7 cellular contexts compared by ENCODE assay signal in the genomic region with DNA sequence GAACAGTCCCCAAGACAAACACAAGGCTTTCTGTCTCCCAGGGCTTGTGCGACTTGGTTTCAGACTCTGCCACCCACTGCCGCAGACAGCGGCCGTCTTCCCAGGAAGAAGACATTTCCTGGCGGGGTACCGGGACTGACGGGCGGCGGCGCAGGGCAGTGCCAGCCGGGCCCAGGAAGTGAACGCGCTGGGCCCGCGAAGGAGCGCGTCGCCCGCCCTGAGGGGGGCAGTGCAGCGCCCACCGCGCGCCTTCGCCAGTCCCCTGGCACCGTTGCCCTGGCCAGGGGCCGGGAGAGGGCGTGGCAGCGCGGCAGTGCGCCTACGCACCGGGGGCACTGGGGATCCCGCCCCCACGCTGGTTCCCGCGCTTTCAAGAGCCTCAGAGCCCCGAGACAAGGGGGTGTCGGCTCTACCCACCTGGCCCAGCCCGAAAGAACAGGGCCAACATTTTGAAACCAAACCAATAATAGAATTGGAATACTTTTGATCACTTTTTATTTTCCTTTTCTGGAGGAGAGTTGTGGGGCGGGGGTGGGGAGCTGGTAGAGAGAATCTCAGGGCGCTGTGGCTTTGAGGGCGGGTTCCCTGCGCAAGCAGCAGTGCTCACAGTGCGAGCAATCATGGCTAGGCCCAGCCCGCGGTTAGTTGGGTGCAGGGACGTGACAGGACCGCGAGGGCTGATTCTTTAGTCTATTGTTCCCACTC. TPM values are rescaled to one million over a fixed set of nuclear protein-coding genes. Genes with fewer than 3 reads are reported as not detected.
A peak's percentile ranks its signal among the peaks of the same experiment; 100 is the strongest.
DNase-seq lines count a peak whose midpoint lies in the region; ATAC-seq and TF ChIP-seq lines count a peak whose summit lies in the region.

No MANE protein-coding gene starts in this region.

- peak overlapping the region; percentile 45 for H3K4me3 Mint-ChIP-seq in activated naive CD8-positive, alpha-beta T cell treated with anti-CD3 and anti-CD28 coated beads, Interleukin-2, amount 50 U/mL, for 24 hours

- H3K27me3 Mint-ChIP-seq in activated naive CD8-positive, alpha-beta T cell treated with anti-CD3 and anti-CD28 coated beads, Interleukin-2, amount 50 U/mL, for 24 hours: no peaks in the 10 kb centered on the region

- TF ChIP-seq CTCF in right atrium auricular region (IDR thresholded peaks at IDR 0.05): peak in 1 of 2 donors; percentile 57
- peak in 2 of 5 experiments; percentile 28 to 32 for TF ChIP-seq CTCF in gastrocnemius medialis (IDR thresholded peaks at IDR 0.05 in 4 of 5, conservative IDR thresholded peaks at IDR 0.05 in 1 of 5)

- peak; percentile 15 for DNase-seq in HT1080 (ENCODE audit: low read depth)
- peak; percentile 49 for DNase-seq in SK-MEL-5 (ENCODE audit: low read depth, low spot score)
- DNase-seq in activated naive CD8-positive, alpha-beta T cell treated with anti-CD3 and anti-CD28 coated beads, Interleukin-2, amount 50 U/mL, for 24 hours: peak; percentile 49
- DNase-seq in right atrium auricular region (ENCODE audit: low spot score): no peak
- peak in 1 of 2 donors; percentile 45 for DNase-seq in gastrocnemius medialis
- DNase-seq in HuH-7.5 (ENCODE audit: low spot score): no peak

- no peaks in the 10 kb centered on the region for H3K36me3 ChIP-seq in right atrium auricular region
- H3K36me3 ChIP-seq in gastrocnemius medialis: no peaks in the 10 kb centered on the region

- H3K4me1 ChIP-seq in right atrium auricular region: no peaks in the 10 kb centered on the region
- peaks cover 0 to 9% of the 10 kb centered on the region in 2 donors for H3K4me1 ChIP-seq in gastrocnemius medialis

- H3K9me3 Mint-ChIP-seq in activated naive CD8-positive, alpha-beta T cell treated with anti-CD3 and anti-CD28 coated beads, Interleukin-2, amount 50 U/mL, for 24 hours: no peaks in the 10 kb centered on the region

- H3K27ac ChIP-seq in right atrium auricular region: peak overlapping the region; percentile 79 to 85
- H3K27ac ChIP-seq in gastrocnemius medialis: peak overlapping the region; percentile 85 to 92 (median 86)

- in situ Hi-C loops in SK-MEL-5 (cut with HindIII; ENCODE audit: low pct_unique_long_range_greater_than_20kb, low sequenced_read_pairs): no loop called here
- in situ Hi-C loops in gastrocnemius medialis (cut with MboI; ENCODE audit: low sequenced_read_pairs in 4 of 4): no loop called here

- ATAC-seq in GM18511 (IDR thresholded peaks at IDR 0.05; ENCODE audit: unreplicated experiment) (peak; percentile 60), gastrocnemius medialis (peak; percentile 80 to 82)
- peak; percentile 93 for ATAC-seq in activated naive CD8-positive, alpha-beta T cell treated with anti-CD3 and anti-CD28 coated beads, Interleukin-2, amount 50 U/mL, for 24 hours

- no peak overlapping the region for H3K27ac Mint-ChIP-seq in activated naive CD8-positive, alpha-beta T cell treated with anti-CD3 and anti-CD28 coated beads, Interleukin-2, amount 50 U/mL, for 24 hours

- H3K4me3 ChIP-seq in right atrium auricular region (peak overlapping the region; percentile 32 to 42), gastrocnemius medialis (peak overlapping the region; percentile 40 to 68 (median 49))

- peaks cover 19% of the 10 kb centered on the region for H3K4me1 Mint-ChIP-seq in activated naive CD8-positive, alpha-beta T cell treated with anti-CD3 and anti-CD28 coated beads, Interleukin-2, amount 50 U/mL, for 24 hours

- H3K27me3 ChIP-seq in right atrium auricular region (no peaks in the 10 kb centered on the region), gastrocnemius medialis (no peaks in the 10 kb centered on the region)

- H3K9me3 ChIP-seq in right atrium auricular region: peaks cover 0 to 6% of the 10 kb centered on the region in 2 donors
- H3K9me3 ChIP-seq in gastrocnemius medialis: no peaks in the 10 kb centered on the region

- no peak for TF ChIP-seq POLR2A in gastrocnemius medialis (IDR thresholded peaks at IDR 0.05)

- H3K36me3 Mint-ChIP-seq in activated naive CD8-positive, alpha-beta T cell treated with anti-CD3 and anti-CD28 coated beads, Interleukin-2, amount 50 U/mL, for 24 hours (ENCODE audit: low read depth): no peaks in the 10 kb centered on the region

- intact Hi-C loops in gastrocnemius medialis (cut with DNase I; ENCODE audit: low total_unique reads): no loop called here

RNA-seq across cellular contexts. Expression of a gene that starts 23.6 kb away (rescaled TPM):
- total RNA-seq in HT1080 (2014; rRNA removed; shearing (Covaris generic)): 3.8 and 4.8 TPM in 2 replicates
- polyA plus RNA-seq in HT1080 (2015; cell fraction: cytosol; rRNA removed): 6.3 TPM in 2 replicates
- polyA plus RNA-seq in HT1080 (2015; cell fraction: nucleus; rRNA removed): 3.5 and 4.5 TPM in 2 replicates
- 0.05 and 0.34 TPM in 2 replicates for total RNA-seq in SK-MEL-5 (2014; rRNA removed; shearing (Covaris generic))
- 0.39 and 1.2 TPM in 2 replicates for polyA plus RNA-seq in SK-MEL-5 (2015; cell fraction: cytosol; rRNA removed)
- 0.12 TPM in 1 of 2 replicates, not detected in the other for polyA plus RNA-seq in SK-MEL-5 (2015; cell fraction: nucleus; rRNA removed)
- total RNA-seq in right atrium auricular region (1 to 10 TPM; 2.1 to 2.3 TPM), gastrocnemius medialis (not detected)

Comparison
In these comparisons a context has a peak if more than half of its experiments do, and no peak if none do; other contexts are left out.
1. DNase-seq: peak in HT1080 (single experiment), SK-MEL-5 (single experiment) and activated naive CD8-positive, alpha-beta T cell treated with anti-CD3 and anti-CD28 coated beads, Interleukin-2, amount 50 U/mL, for 24 hours (single experiment); none in right atrium auricular region (single experiment) and HuH-7.5 (single experiment).
2. Peak in every context shown above with its lines, with median percentiles within 50 percentile points of each other: ATAC-seq.